ENCODE assay signal across 8 cellular contexts in the genomic region with DNA sequence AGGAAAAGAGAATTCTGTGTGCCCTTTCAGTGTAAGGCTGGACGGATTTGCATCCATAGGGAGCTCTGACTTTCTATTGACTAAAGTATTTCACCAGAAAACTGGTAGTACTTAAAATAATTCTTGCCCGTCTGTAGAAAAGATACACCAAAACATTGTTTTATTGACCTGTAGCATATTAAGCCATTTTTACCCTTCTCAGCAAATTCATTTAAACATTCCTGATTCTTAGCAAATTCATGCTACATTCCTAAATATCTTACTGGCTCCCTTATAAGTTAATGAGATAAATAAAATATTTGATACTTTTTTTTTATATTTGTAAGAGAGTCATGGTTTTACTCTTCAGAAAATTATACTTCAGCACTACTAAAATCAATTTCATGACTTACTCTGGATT. TPM values are rescaled to one million over a fixed set of nuclear protein-coding genes. Genes with fewer than 3 reads are reported as not detected.
DNase-seq lines count a peak whose midpoint lies in the region; ATAC-seq and TF ChIP-seq lines count a peak whose summit lies in the region.
"Had no signal": no experiment of that assay in that cellular context is flagged by ENCODE, and none has a peak within 500 bp of the region (broad histone marks: within the 10 kb centered on the region; RNA-seq: fewer than 3 reads in every experiment).

No MANE protein-coding gene starts in this region.

- peak overlapping the region; percentile 97 for H3K27ac Mint-ChIP-seq in CD4-positive, alpha-beta T cell
- H3K27ac Mint-ChIP-seq in activated naive CD8-positive, alpha-beta T cell treated with anti-CD3 and anti-CD28 coated beads, Interleukin-2, amount 50 U/mL, for 24 hours = no peak overlapping the region
- H3K27ac Mint-ChIP-seq in natural killer cell treated with Interleukin-12 subunit alpha and Interleukin-12 subunit beta and Interleukin-15 and Interleukin-18, amount 100 ng/mL, for 72 hours = peak overlapping the region; percentile 98

- H3K4me1 Mint-ChIP-seq in CD4-positive, alpha-beta T cell (ENCODE audit: low read depth) = peaks cover 30% of the 10 kb centered on the region
- H3K4me1 Mint-ChIP-seq in activated naive CD8-positive, alpha-beta T cell treated with anti-CD3 and anti-CD28 coated beads, Interleukin-2, amount 50 U/mL, for 24 hours = peaks cover 22% of the 10 kb centered on the region
- peaks cover 4 to 8% of the 10 kb centered on the region in 2 donors for H3K4me1 Mint-ChIP-seq in natural killer cell treated with Interleukin-12 subunit alpha and Interleukin-12 subunit beta and Interleukin-15 and Interleukin-18, amount 100 ng/mL, for 72 hours (ENCODE audit: low read depth in 2 of 2)

- POLR2A ChIA-PET in CD4-positive, alpha-beta T cell (lab: Charles Lee) = no interaction called here
- POLR2A ChIA-PET in HCT116 (lab: Charles Lee) = interaction anchor here (1.2 kb wide), 1 partner anchor 51 kb away, joined by 3 read pairs; the partner anchor contains the start of gene MAST2

- no peaks in the 10 kb centered on the region for H4K20me1 ChIP-seq in HCT116 (ENCODE audit: insufficient read depth)

- H3K4me1 ChIP-seq in HCT116 (ENCODE audit: control insufficient read depth in 1 of 2, insufficient read depth in 2 of 2, low read length in 2 of 2) = peaks cover 8 to 32% of the 10 kb centered on the region in 2 experiments

- peaks cover 10% of the 10 kb centered on the region for H3K79me2 ChIP-seq in HCT116 (ENCODE audit: insufficient read depth, low read length)

- peak overlapping the region; percentile 98; the same call in 1 of the 2 replicates for H3K4me2 ChIP-seq in HCT116 (ENCODE audit: low read length)

- no peak for TF ChIP-seq RAD21 in HCT116 (IDR thresholded peaks at IDR 0.05; ENCODE audit: low read depth)

- no TSS peak for BruUV-seq in HCT116 (replicated peaks; lab: Mats Ljungman, UMichigan)

- intact Hi-C loops in CD4-positive, alpha-beta T cell (cut with DNase I, micrococcal nuclease) = loop anchor here in 1 of 2 experiments (2.0 to 5.0 kb wide), 2 partner anchors 165 to 449 kb away; no protein-coding TSS in a partner anchor
- intact Hi-C loops in HCT116 (cut with micrococcal nuclease) = no loop called here

- H3K27me3 Mint-ChIP-seq in CD4-positive, alpha-beta T cell = no peaks in the 10 kb centered on the region
- H3K27me3 Mint-ChIP-seq in activated naive CD8-positive, alpha-beta T cell treated with anti-CD3 and anti-CD28 coated beads, Interleukin-2, amount 50 U/mL, for 24 hours = no peaks in the 10 kb centered on the region
- no peaks in the 10 kb centered on the region for H3K27me3 Mint-ChIP-seq in natural killer cell treated with Interleukin-12 subunit alpha and Interleukin-12 subunit beta and Interleukin-15 and Interleukin-18, amount 100 ng/mL, for 72 hours

- TF ChIP-seq CTCF in CD4-positive, alpha-beta T cell (IDR thresholded peaks at IDR 0.05) = no peak
- no peak for TF ChIP-seq CTCF in HCT116 (IDR thresholded peaks at IDR 0.05 in 2 of 3, conservative IDR thresholded peaks at IDR 0.05 in 1 of 3; ENCODE audit: borderline replicate concordance in 1 of 3, insufficient read depth in 1 of 3, low read depth in 2 of 3, low read length in 2 of 3)

- H3K9me3 ChIP-seq in CD4-positive, alpha-beta T cell (ENCODE audit: control insufficient read depth, low read length) = no peaks in the 10 kb centered on the region
- H3K9me3 ChIP-seq in HCT116 (ENCODE audit: control insufficient read depth in 1 of 2, insufficient read depth in 1 of 2, low read depth in 1 of 2, low read length in 2 of 2) = no peaks in the 10 kb centered on the region
- no peaks in the 10 kb centered on the region for H3K9me3 ChIP-seq in MG63

- RAD21 ChIA-PET in HCT116 (lab: Charles Lee; ENCODE audit: low non-redundant PET in 1 of 2, low total read pairs in 2 of 2, uncharacterized antibody in 2 of 2, unreplicated experiment in 2 of 2) = no interaction called here

- no peaks in the 10 kb centered on the region for H3K27me3 ChIP-seq in CD4-positive, alpha-beta T cell (ENCODE audit: control insufficient read depth, insufficient read depth, low read length)
- H3K27me3 ChIP-seq in HCT116 (ENCODE audit: insufficient read depth, low read length) (no peaks in the 10 kb centered on the region), MG63 (no peaks in the 10 kb centered on the region)

- H2AFZ ChIP-seq in HCT116 (ENCODE audit: low read depth, low read length, poor library complexity, severe bottlenecking) = peak overlapping the region; percentile 36

- H3K36me3 Mint-ChIP-seq in CD4-positive, alpha-beta T cell (ENCODE audit: low read depth) = peaks cover 17% of the 10 kb centered on the region
- H3K36me3 Mint-ChIP-seq in activated naive CD8-positive, alpha-beta T cell treated with anti-CD3 and anti-CD28 coated beads, Interleukin-2, amount 50 U/mL, for 24 hours (ENCODE audit: low read depth) = peaks cover 5% of the 10 kb centered on the region
- H3K36me3 Mint-ChIP-seq in natural killer cell treated with Interleukin-12 subunit alpha and Interleukin-12 subunit beta and Interleukin-15 and Interleukin-18, amount 100 ng/mL, for 72 hours = peaks cover 6% of the 10 kb centered on the region

- no peak for ATAC-seq in CD4-positive, alpha-beta T cell (ENCODE audit: poor library complexity)
- ATAC-seq in HCT116 = no peak
- ATAC-seq in activated naive CD8-positive, alpha-beta T cell treated with anti-CD3 and anti-CD28 coated beads, Interleukin-2, amount 50 U/mL, for 24 hours = no peak
- no peak for ATAC-seq in natural killer cell treated with Interleukin-12 subunit alpha and Interleukin-12 subunit beta and Interleukin-15 and Interleukin-18, amount 100 ng/mL, for 72 hours
- no peak for ATAC-seq in HG02642 (IDR thresholded peaks at IDR 0.05; ENCODE audit: poor library complexity, unreplicated experiment)

- no peak for DNase-seq in CD4-positive, alpha-beta T cell
- no peak for DNase-seq in HCT116 (ENCODE audit: low read depth, low spot score)
- DNase-seq in activated naive CD8-positive, alpha-beta T cell treated with anti-CD3 and anti-CD28 coated beads, Interleukin-2, amount 50 U/mL, for 24 hours = no peak
- no peak for DNase-seq in natural killer cell treated with Interleukin-12 subunit alpha and Interleukin-12 subunit beta and Interleukin-15 and Interleukin-18, amount 100 ng/mL, for 72 hours (ENCODE audit: low spot score)
- no peak for DNase-seq in MG63
- DNase-seq in SHP77 (lab: John Stamatoyannopoulos, UW) = no peak
- DNase-seq: NCI-H1092 treated with DMSO at 0.1 percent for 48 hours had no signal

- no peak overlapping the region for H3K9ac ChIP-seq in HCT116 (ENCODE audit: low read length)

- CTCF ChIA-PET in CD4-positive, alpha-beta T cell (lab: Charles Lee) = no interaction called here
- CTCF ChIA-PET in HCT116 (lab: Charles Lee) = no interaction called here

- no peak for TF ChIP-seq POLR2A in HCT116 (IDR thresholded peaks at IDR 0.05; ENCODE audit: borderline replicate concordance, extremely low read depth, insufficient read depth, insufficient read length)

- no peaks in the 10 kb centered on the region for H3K36me3 ChIP-seq in HCT116 (ENCODE audit: control insufficient read depth in 1 of 2, insufficient read depth in 2 of 2, low read length in 2 of 2)
- H3K36me3 ChIP-seq in MG63 = no peaks in the 10 kb centered on the region

- no peaks in the 10 kb centered on the region for H3K9me2 ChIP-seq in HCT116 (ENCODE audit: insufficient read depth)

- H3K27ac ChIP-seq in CD4-positive, alpha-beta T cell (ENCODE audit: low read depth, low read length) = no peak overlapping the region
- H3K27ac ChIP-seq in HCT116 (ENCODE audit: low read depth, low read length) = no peak overlapping the region

- no peaks in the 10 kb centered on the region for H3K9me3 Mint-ChIP-seq in CD4-positive, alpha-beta T cell
- peaks cover 13% of the 10 kb centered on the region for H3K9me3 Mint-ChIP-seq in activated naive CD8-positive, alpha-beta T cell treated with anti-CD3 and anti-CD28 coated beads, Interleukin-2, amount 50 U/mL, for 24 hours
- H3K9me3 Mint-ChIP-seq in natural killer cell treated with Interleukin-12 subunit alpha and Interleukin-12 subunit beta and Interleukin-15 and Interleukin-18, amount 100 ng/mL, for 72 hours = peaks cover 4% of the 10 kb centered on the region

- H3K4me3 ChIP-seq in HCT116 (replicated peaks in 1 of 2; ENCODE audit: low read depth in 1 of 2, low read length in 2 of 2) (no peak overlapping the region), MG63 (no peak overlapping the region)

- peak overlapping the region; percentile 74 for H3K4me3 Mint-ChIP-seq in CD4-positive, alpha-beta T cell
- H3K4me3 Mint-ChIP-seq in activated naive CD8-positive, alpha-beta T cell treated with anti-CD3 and anti-CD28 coated beads, Interleukin-2, amount 50 U/mL, for 24 hours = peak overlapping the region; percentile 30
- H3K4me3 Mint-ChIP-seq in natural killer cell treated with Interleukin-12 subunit alpha and Interleukin-12 subunit beta and Interleukin-15 and Interleukin-18, amount 100 ng/mL, for 72 hours = peak overlapping the region; percentile 53

TF ChIP-seq in HCT116, 20 proteins besides CTCF, POLR2A, EP300 and RAD21:
- no peak for TF ChIP-seq CBX3 (IDR thresholded peaks at IDR 0.05; ENCODE audit: low read depth)

RNA-seq across cellular contexts. Expression of gene IPP, which starts 1.6 kb away (rescaled TPM):
- total RNA-seq in CD4-positive, alpha-beta T cell = 1 to 10 TPM; 6.0 to 6.6 TPM
- 13.8 TPM for total RNA-seq in HCT116 (2021; ENCODE audit: unreplicated experiment)
- 6.3 and 7.7 TPM in 2 replicates for polyA plus RNA-seq in HCT116 (2012)
- 10 to 100 TPM; 16.2 to 16.5 TPM for total RNA-seq in natural killer cell treated with Interleukin-12 subunit alpha and Interleukin-12 subunit beta and Interleukin-15 and Interleukin-18, amount 100 ng/mL, for 72 hours
- 5.2 and 8.0 TPM in 2 replicates for total RNA-seq in MG63 (2014; rRNA removed; shearing (Covaris generic); ENCODE audit: low replicate concordance)

RNA-seq across cellular contexts. Expression of gene MAST2, which starts 51.4 kb away (rescaled TPM):
- 1 to 10 TPM; 5.7 to 6.5 TPM for total RNA-seq in CD4-positive, alpha-beta T cell
- total RNA-seq in HCT116 (2021; ENCODE audit: unreplicated experiment) = 41.9 TPM
- 36.5 and 37.0 TPM in 2 replicates for polyA plus RNA-seq in HCT116 (2012)
- 10 to 100 TPM; 31.8 to 73.2 TPM for total RNA-seq in natural killer cell treated with Interleukin-12 subunit alpha and Interleukin-12 subunit beta and Interleukin-15 and Interleukin-18, amount 100 ng/mL, for 72 hours
- 14.9 and 21.9 TPM in 2 replicates for total RNA-seq in MG63 (2014; rRNA removed; shearing (Covaris generic); ENCODE audit: low replicate concordance)
